Comparison of ENCODE assay signal across 17 cellular contexts in the genomic region with DNA sequence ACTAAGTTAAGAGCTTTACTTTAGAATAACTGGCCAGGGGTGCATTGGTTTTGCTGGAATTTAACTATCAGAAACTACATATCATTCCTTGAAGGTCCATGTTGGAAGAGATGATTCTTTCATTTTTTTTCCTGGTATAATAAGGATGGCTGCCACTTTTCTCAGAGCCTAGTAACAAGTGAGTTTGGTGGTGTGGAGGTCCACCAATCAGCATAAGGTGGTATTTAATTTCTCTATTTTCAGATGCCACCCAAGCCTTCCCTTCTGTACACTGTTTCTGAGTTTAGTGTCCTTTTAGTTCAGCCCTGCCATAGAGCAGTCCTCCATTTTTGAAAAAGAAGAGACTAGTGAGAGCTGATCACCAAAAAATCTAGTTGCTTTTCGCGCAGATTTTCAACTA.
"Had no signal": no experiment of that assay in that cellular context is flagged by ENCODE, and none has a peak within 500 bp of the region (broad histone marks: within the 10 kb centered on the region; RNA-seq: fewer than 3 reads in every experiment).

No MANE protein-coding gene starts in this region.

- H3K27ac ChIP-seq: transverse colon had no signal

- H3K36me3 ChIP-seq: transverse colon had no signal

- ATAC-seq: activated CD8-positive, alpha-beta T cell treated with anti-CD3 and anti-CD28 coated beads for 36 hours; activated T-cell treated with anti-CD3 and anti-CD28 coated beads, Interleukin-2, amount 50 U/mL, for 4 hours; effector memory CD8-positive, alpha-beta T cell; left lobe of liver had no signal

- DNase-seq: activated B cell treated with CpG ODN at 0.5 μM for 24 hours; activated CD4-positive, alpha-beta T cell treated with anti-CD3 and anti-CD28 coated beads for 48 hours; activated CD8-positive, alpha-beta T cell treated with anti-CD3 and anti-CD28 coated beads for 36 hours; activated effector memory CD4-positive, alpha-beta T cell treated with anti-CD3 and anti-CD28 coated beads, Interleukin-2, amount 50 U/mL, for 16 hours; activated T-cell treated with anti-CD3 and anti-CD28 coated beads, Interleukin-2, amount 50 U/mL, for 4 hours; effector memory CD8-positive, alpha-beta T cell; islet precursor cell; mammary epithelial cell; naive B cell; posterior cingulate gyrus; stimulated activated CD4-positive, alpha-beta T cell treated with anti-CD3 and anti-CD28 coated beads, Interleukin-4, amount 100 ng/mL, for 24 hours; stimulated activated CD8-positive, alpha-beta memory T cell treated with anti-CD3 and anti-CD28 coated beads, Interleukin-4, amount 100 ng/mL, for 48 hours; stimulated activated naive CD4-positive, alpha-beta T cell treated with Interleukin-2 at 50 U/mL for 16 hours; transverse colon had no signal

- FAIRE-seq: TTC549 had no signal

- H3K27me3 ChIP-seq: transverse colon had no signal

- H3K4me1 ChIP-seq: transverse colon had no signal

- H3K9me3 ChIP-seq: transverse colon had no signal

- H3K4me3 ChIP-seq: skin epidermis, transverse colon had no signal
